ENCODE assay signal across 21 cellular contexts in the genomic region with DNA sequence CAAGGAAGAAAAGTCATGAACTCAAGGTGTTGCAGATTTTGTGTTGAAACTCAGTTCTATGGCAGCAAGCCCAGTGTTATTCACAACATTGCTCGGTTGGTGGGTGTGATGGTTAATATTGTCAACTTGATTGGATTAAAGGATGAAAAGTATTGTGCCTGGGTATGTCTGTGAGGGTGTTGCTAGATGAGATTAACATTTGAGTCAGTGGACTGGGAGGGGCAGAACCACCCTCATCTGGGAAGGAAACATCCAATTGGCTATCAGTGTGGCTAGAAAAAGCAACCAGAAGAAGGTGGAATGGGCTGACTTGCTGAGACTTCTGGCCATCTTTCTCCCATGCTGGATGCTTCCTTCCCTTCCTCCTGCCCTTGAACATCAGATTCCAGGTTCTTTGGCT.
"Had no signal": no experiment of that assay in that cellular context is flagged by ENCODE, and none has a peak within 500 bp of the region (broad histone marks: within the 10 kb centered on the region; RNA-seq: fewer than 3 reads in every experiment).

No MANE protein-coding gene starts in this region.

- DNase-seq: activated CD8-positive, alpha-beta memory T cell treated with anti-CD3 and anti-CD28 coated beads, Interleukin-2, amount 50 U/mL, for 48 hours; activated naive CD4-positive, alpha-beta T cell; activated T-cell treated with anti-CD3 and anti-CD28 coated beads, Interleukin-2, amount 50 U/mL, for 4 hours; cerebellar nuclear complex; endodermal cell; foreskin keratinocyte; kidney; naive thymus-derived CD8-positive, alpha-beta T cell; retina; spleen; stimulated activated CD4-positive, alpha-beta T cell treated with anti-CD3 and anti-CD28 coated beads, Interleukin-4, amount 100 ng/mL, for 4 hours; stomach; T-helper 1 cell; testis; trophoblast cell; uterus had no signal

- H3K27ac Mint-ChIP-seq: activated T-helper 2 cell treated with anti-CD3 and anti-CD28 coated beads, Interferon-gamma antibody, Interleukin-2, Interleukin-4, amounts not matched to agents 10 μg/mL and 5 μg/mL and 100 μg/mL, durations not matched to agents 14 hours and 24 hours and 36 hours; endodermal cell; naive thymus-derived CD8-positive, alpha-beta T cell; neural progenitor cell; progenitor cell of endocrine pancreas had no signal

- H3K4me3 ChIP-seq: coronary artery, lung, neural progenitor cell, spleen, stomach, testis, uterus had no signal

- H2AFZ ChIP-seq: neural progenitor cell had no signal

- H3K4me3 Mint-ChIP-seq: activated T-cell treated with anti-CD3 and anti-CD28 coated beads, Interleukin-2, amount 50 U/mL, for 4 hours; endodermal cell; naive thymus-derived CD8-positive, alpha-beta T cell; neural progenitor cell had no signal

- H3K9me3 Mint-ChIP-seq: activated T-cell treated with anti-CD3 and anti-CD28 coated beads, Interleukin-2, amount 50 U/mL, for 4 hours; activated T-helper 2 cell treated with anti-CD3 and anti-CD28 coated beads, Interferon-gamma antibody, Interleukin-2, Interleukin-4, amounts not matched to agents 10 μg/mL and 5 μg/mL and 100 μg/mL, durations not matched to agents 14 hours and 24 hours and 36 hours; endodermal cell; neural progenitor cell had no signal

- H3K4me1 ChIP-seq: foreskin keratinocyte, neural progenitor cell, spleen, stomach, testis, uterus had no signal

- H3K36me3 Mint-ChIP-seq: naive thymus-derived CD8-positive, alpha-beta T cell; neural progenitor cell had no signal

- ATAC-seq: activated T-cell treated with anti-CD3 and anti-CD28 coated beads, Interleukin-2, amount 50 U/mL, for 4 hours; foreskin keratinocyte; naive thymus-derived CD8-positive, alpha-beta T cell had no signal

- H3K9ac ChIP-seq: neural progenitor cell had no signal

- H3K27me3 ChIP-seq: foreskin keratinocyte, neural progenitor cell, spleen, stomach, testis, uterus had no signal

- H3K27me3 Mint-ChIP-seq: progenitor cell of endocrine pancreas had no signal

- H3K27ac ChIP-seq: coronary artery, foreskin keratinocyte, neural progenitor cell, spleen, stomach, testis, uterus had no signal

- H3K36me3 ChIP-seq: neural progenitor cell, spleen, stomach, uterus had no signal

- H3K4me2 ChIP-seq: neural progenitor cell had no signal

- H3K4me1 Mint-ChIP-seq: naive thymus-derived CD8-positive, alpha-beta T cell had no signal
